ENCODE assay signal across 18 cellular contexts in genomic region chr14:41446008-41446407, GRCh38.
DNase-seq lines count a peak whose midpoint lies in the region; ATAC-seq and TF ChIP-seq lines count a peak whose summit lies in the region.
"Had no signal": no experiment of that assay in that cellular context is flagged by ENCODE, and none has a peak within 500 bp of the region (broad histone marks: within the 10 kb centered on the region; RNA-seq: fewer than 3 reads in every experiment).

No MANE protein-coding gene starts in this region.

- no peaks in the 10 kb centered on the region for H3K27me3 Mint-ChIP-seq in GM23338 (ENCODE audit: insufficient read depth, low read depth, poor library complexity)
- H3K27me3 Mint-ChIP-seq: CD4-positive, alpha-beta T cell had no signal

- H3K4me3 ChIP-seq in GM23338, result no peak overlapping the region
- no peak overlapping the region for H3K4me3 ChIP-seq in NT2/D1 (ENCODE audit: insufficient read length, low read depth)
- H3K4me3 ChIP-seq in left lung, result no peak overlapping the region
- H3K4me3 ChIP-seq: A549, K562 had no signal

- peaks cover 23% of the 10 kb centered on the region for H3K4me1 ChIP-seq in GM23338 (ENCODE audit: insufficient read depth)
- no peaks in the 10 kb centered on the region for H3K4me1 ChIP-seq in NT2/D1 (ENCODE audit: insufficient read depth, insufficient read length)
- H3K4me1 ChIP-seq in left lung, result no peaks in the 10 kb centered on the region
- H3K4me1 ChIP-seq: A549 had no signal

- H3K9me3 ChIP-seq in NT2/D1 (ENCODE audit: insufficient read depth, low read length) (no peaks in the 10 kb centered on the region), left lung (no peaks in the 10 kb centered on the region)
- H3K9me3 ChIP-seq: A549 had no signal

- peak; percentile 81 for DNase-seq in GM23338 (ENCODE audit: low spot score)
- peak; percentile 6 for DNase-seq in NT2/D1 (ENCODE audit: low read depth, low spot score)
- DNase-seq in iPS DF 19.7 (ENCODE audit: low read depth, low spot score), result peak; percentile 23
- peak; percentile 10 for DNase-seq in iPS-NIHi7 (ENCODE audit: extremely low spot score)
- no peak for DNase-seq in left lung
- DNase-seq: AML-193; CD4-positive, alpha-beta T cell; DMS153; DMS79; GDM1; H9; IMR-90 had no signal

- H3F3A ChIP-seq in GM23338 (replicated peaks; ENCODE audit: low read depth), result no peaks in the 10 kb centered on the region

- intact Hi-C loops in left lung (cut with DNase I), result no loop called here

- no peak overlapping the region for H3K4me3 Mint-ChIP-seq in GM23338
- H3K4me3 Mint-ChIP-seq: CD4-positive, alpha-beta T cell; H9 had no signal

- no peaks in the 10 kb centered on the region for H3K79me2 ChIP-seq in GM23338 (replicated peaks; ENCODE audit: insufficient read depth)

- H3K4me2 ChIP-seq in GM23338, result peak overlapping the region; percentile 14; the same call in 1 of the 2 replicates
- H3K4me2 ChIP-seq: A549 had no signal

- ATAC-seq in GM23338, result peak; percentile 67
- ATAC-seq in GM21526 (IDR thresholded peaks at IDR 0.05; ENCODE audit: low FRiP score, unreplicated experiment), result no peak
- no peak for ATAC-seq in GM18498 (IDR thresholded peaks at IDR 0.05; ENCODE audit: unreplicated experiment)
- ATAC-seq in left lung, result no peak
- ATAC-seq: A549, K562 had no signal

- no peak overlapping the region for H3K9ac ChIP-seq in NT2/D1 (ENCODE audit: insufficient read length, low read depth)

- H3K27me3 ChIP-seq in GM23338 (ENCODE audit: insufficient read depth), result no peaks in the 10 kb centered on the region
- H3K27me3 ChIP-seq in NT2/D1 (ENCODE audit: insufficient read depth, insufficient read length), result no peaks in the 10 kb centered on the region
- no peaks in the 10 kb centered on the region for H3K27me3 ChIP-seq in left lung

- no peaks in the 10 kb centered on the region for H3K9me3 Mint-ChIP-seq in GM23338
- H3K9me3 Mint-ChIP-seq: CD4-positive, alpha-beta T cell; H9 had no signal

- no peaks in the 10 kb centered on the region for H4K20me1 ChIP-seq in GM23338 (replicated peaks; ENCODE audit: insufficient read depth)

- no peaks in the 10 kb centered on the region for H3K9me2 ChIP-seq in GM23338 (ENCODE audit: insufficient read depth)

- peaks cover 19% of the 10 kb centered on the region for H3K4me1 Mint-ChIP-seq in GM23338

- H3K36me3 ChIP-seq in GM23338 (ENCODE audit: insufficient read depth), result no peaks in the 10 kb centered on the region
- H3K36me3 ChIP-seq in NT2/D1 (ENCODE audit: insufficient read depth, insufficient read length, low read length), result no peaks in the 10 kb centered on the region
- H3K36me3 ChIP-seq in left lung, result no peaks in the 10 kb centered on the region

- TF ChIP-seq CTCF in GM23338 (conservative IDR thresholded peaks at IDR 0.05; ENCODE audit: low read depth in 2 of 2) (no peak), left lung (IDR thresholded peaks at IDR 0.05) (no peak)

- H3K27ac Mint-ChIP-seq in GM23338, result peak overlapping the region; percentile 82; the same call in 1 of the 2 replicates
- H3K27ac Mint-ChIP-seq: CD4-positive, alpha-beta T cell had no signal

- no peaks in the 10 kb centered on the region for H3K36me3 Mint-ChIP-seq in GM23338 (ENCODE audit: low read depth)

- no peak overlapping the region for H2AFZ ChIP-seq in GM23338

- H3K27ac ChIP-seq in GM23338 (ENCODE audit: low read depth) (peak overlapping the region; percentile 43), left lung (no peak overlapping the region)
- H3K27ac ChIP-seq: 22Rv1, A549, C4-2B had no signal

TF ChIP-seq in GM23338, 12 proteins besides CTCF, POLR2A, EP300 and RAD21 (continues in another document):
- TF ChIP-seq ZNF331 (CRISPR knock-in tag; IDR thresholded peaks at IDR 0.05; ENCODE audit: low read depth), result no peak
- no peak for TF ChIP-seq ZNF462 (CRISPR knock-in tag; IDR thresholded peaks at IDR 0.05)
- TF ChIP-seq NANOG (IDR thresholded peaks at IDR 0.05; ENCODE audit: borderline replicate concordance), result no peak
- TF ChIP-seq REST (IDR thresholded peaks at IDR 0.05; ENCODE audit: unreplicated experiment), result no peak
- no peak for TF ChIP-seq POLR2AphosphoS5 (IDR thresholded peaks at IDR 0.05; ENCODE audit: low read depth)
- TF ChIP-seq JUNB (IDR thresholded peaks at IDR 0.05; ENCODE audit: unreplicated experiment), result no peak
- TF ChIP-seq ZNF114 (CRISPR knock-in tag; IDR thresholded peaks at IDR 0.05), result no peak
- TF ChIP-seq STAT1 (IDR thresholded peaks at IDR 0.05; ENCODE audit: unreplicated experiment), result no peak
- TF ChIP-seq EZH2phosphoT487 (IDR thresholded peaks at IDR 0.05; ENCODE audit: unreplicated experiment), result no peak

Comparison
In these comparisons a context has a peak if more than half of its experiments do, and no peak if none do; other contexts are left out.
1. DNase-seq: peak in GM23338 (single experiment), NT2/D1 (single experiment), iPS DF 19.7 (single experiment) and iPS-NIHi7 (single experiment); none in left lung (0 of 2).